ENCODE assay signal across 20 cellular contexts in genomic region chr11:125085301-125086081, GRCh38. TPM values are rescaled to one million over a fixed set of nuclear protein-coding genes. Genes with fewer than 3 reads are reported as not detected.
A peak's percentile ranks its signal among the peaks of the same experiment; 100 is the strongest.
DNase-seq lines count a peak whose midpoint lies in the region; ATAC-seq, FAIRE-seq and TF ChIP-seq lines count a peak whose summit lies in the region.
"Had no signal": no experiment of that assay in that cellular context is flagged by ENCODE, and none has a peak within 500 bp of the region (broad histone marks: within the 10 kb centered on the region; RNA-seq: fewer than 3 reads in every experiment).

No MANE protein-coding gene starts in this region.

- no peak overlapping the region for H3K4me2 ChIP-seq in DOHH2 (ENCODE audit: low read length)
- H3K4me2 ChIP-seq in GM12878 (ENCODE audit: control insufficient read depth, insufficient read depth): no peak overlapping the region
- no peak overlapping the region for H3K4me2 ChIP-seq in neural progenitor cell
- H3K4me2 ChIP-seq: BLaER1 had no signal

- H3K4me3 ChIP-seq in DOHH2 (ENCODE audit: low read length) (no peak overlapping the region), GM12878 (no peak overlapping the region), neural progenitor cell (no peak overlapping the region), heart left ventricle (no peak overlapping the region)
- H3K4me3 ChIP-seq: BLaER1, ovary, skin epidermis had no signal

- RAD21 ChIA-PET in GM12878 (lab: Charles Lee; ENCODE audit: unreplicated experiment): no interaction called here

- no peaks in the 10 kb centered on the region for H3K9me2 ChIP-seq in DOHH2 (replicated peaks; ENCODE audit: control insufficient read depth, low read length)

- ATAC-seq in GM12878: peak; percentile 28; the same call in 1 of the 3 replicates
- ATAC-seq in heart left ventricle: no peak
- ATAC-seq: left lobe of liver had no signal

- H3K27me3 Mint-ChIP-seq in neural progenitor cell (ENCODE audit: insufficient read depth, low read depth): peaks cover 10% of the 10 kb centered on the region
- no peaks in the 10 kb centered on the region for H3K27me3 Mint-ChIP-seq in T-helper 2 cell treated with Interferon-gamma antibody and Interleukin-4, amounts not matched to agents 5 μg/mL and 100 μg/mL, for 36 hours (ENCODE audit: low read depth)
- H3K27me3 Mint-ChIP-seq: activated CD4-positive, alpha-beta memory T cell treated with anti-CD3 and anti-CD28 coated beads for 36 hours had no signal

- POLR2A ChIA-PET in GM12878 (lab: Charles Lee): no interaction called here

- H3K36me3 Mint-ChIP-seq in neural progenitor cell: peaks cover 5% of the 10 kb centered on the region
- H3K36me3 Mint-ChIP-seq in T-helper 2 cell treated with Interferon-gamma antibody and Interleukin-4, amounts not matched to agents 5 μg/mL and 100 μg/mL, for 36 hours (ENCODE audit: low read depth): no peaks in the 10 kb centered on the region
- H3K36me3 Mint-ChIP-seq: activated CD4-positive, alpha-beta memory T cell treated with anti-CD3 and anti-CD28 coated beads for 36 hours had no signal

- DNase-seq in GM13977 (ENCODE audit: low spot score): no peak
- no peak for DNase-seq in GM12878 (ENCODE audit: low read depth, low spot score)
- no peak for DNase-seq in neural progenitor cell (ENCODE audit: low spot score)
- no peak for DNase-seq in GM12891 (ENCODE audit: insufficient read length, low spot score)
- no peak for DNase-seq in T-helper 2 cell treated with Interferon-gamma antibody and Interleukin-4, amounts not matched to agents 5 μg/mL and 100 μg/mL, for 36 hours (ENCODE audit: low spot score)
- no peak for DNase-seq in heart left ventricle
- DNase-seq: activated CD4-positive, alpha-beta memory T cell treated with anti-CD3 and anti-CD28 coated beads for 36 hours; foreskin melanocyte; GDM1; MM.1S; NCI-H1694; NCI-H446; stimulated activated CD4-positive, alpha-beta T cell treated with anti-CD3 and anti-CD28 coated beads, Interleukin-4, amount 100 ng/mL, for 24 hours had no signal

- H3K4me3 Mint-ChIP-seq in neural progenitor cell: no peak overlapping the region
- no peak overlapping the region for H3K4me3 Mint-ChIP-seq in T-helper 2 cell treated with Interferon-gamma antibody and Interleukin-4, amounts not matched to agents 5 μg/mL and 100 μg/mL, for 36 hours
- H3K4me3 Mint-ChIP-seq: activated CD4-positive, alpha-beta memory T cell treated with anti-CD3 and anti-CD28 coated beads for 36 hours had no signal

- no peaks in the 10 kb centered on the region for H3K79me2 ChIP-seq in DOHH2 (ENCODE audit: control insufficient read depth, low read length)
- H3K79me2 ChIP-seq in GM12878 (ENCODE audit: control insufficient read depth, insufficient read depth, low read length): no peaks in the 10 kb centered on the region
- H3K79me2 ChIP-seq in neural progenitor cell (ENCODE audit: low read depth): no peaks in the 10 kb centered on the region

- TF ChIP-seq CTCF in DOHH2 (IDR thresholded peaks at IDR 0.05; ENCODE audit: low read depth, low read length, poor library complexity, severe bottlenecking) (peak; percentile 32), GM13977 (IDR thresholded peaks at IDR 0.05; ENCODE audit: extremely low read depth, insufficient read depth, missing control alignments) (peak; percentile 13), GM12878 (IDR thresholded peaks at IDR 0.05 in 2 of 3, conservative IDR thresholded peaks at IDR 0.05 in 1 of 3; ENCODE audit: control insufficient read depth in 2 of 3, extremely low read depth in 1 of 3, insufficient read depth in 1 of 3, low read depth in 3 of 3, low read length in 3 of 3) (no peak), neural progenitor cell (IDR thresholded peaks at IDR 0.05) (peak; percentile 19), heart left ventricle (IDR thresholded peaks at IDR 0.05) (no peak)

- peak overlapping the region; percentile 47 for H3K27ac Mint-ChIP-seq in neural progenitor cell
- no peak overlapping the region for H3K27ac Mint-ChIP-seq in T-helper 2 cell treated with Interferon-gamma antibody and Interleukin-4, amounts not matched to agents 5 μg/mL and 100 μg/mL, for 36 hours
- H3K27ac Mint-ChIP-seq: activated CD4-positive, alpha-beta memory T cell treated with anti-CD3 and anti-CD28 coated beads for 36 hours had no signal

- H3K9me3 ChIP-seq in DOHH2 (ENCODE audit: control insufficient read depth, insufficient read depth, low read length): no peaks in the 10 kb centered on the region
- no peaks in the 10 kb centered on the region for H3K9me3 ChIP-seq in GM12878 (replicated peaks; ENCODE audit: control insufficient read depth, insufficient read depth, low read length)
- H3K9me3 ChIP-seq in neural progenitor cell (ENCODE audit: low read depth): no peaks in the 10 kb centered on the region
- no peaks in the 10 kb centered on the region for H3K9me3 ChIP-seq in heart left ventricle
- H3K9me3 ChIP-seq: BLaER1, ovary had no signal

- H3K27ac ChIP-seq in DOHH2 (ENCODE audit: low read depth, low read length): no peak overlapping the region
- no peak overlapping the region for H3K27ac ChIP-seq in GM12878 (ENCODE audit: control insufficient read depth, insufficient read depth)
- H3K27ac ChIP-seq in neural progenitor cell: no peak overlapping the region
- no peak overlapping the region for H3K27ac ChIP-seq in heart left ventricle
- H3K27ac ChIP-seq: BLaER1, epithelial cell of prostate, ovary, skin epidermis had no signal

- no TSS peak for BruUV-seq in GM12878 (replicated peaks; lab: Mats Ljungman, UMichigan)

- H3F3A ChIP-seq in DOHH2 (ENCODE audit: control insufficient read depth, insufficient read depth): no peaks in the 10 kb centered on the region
- no peaks in the 10 kb centered on the region for H3F3A ChIP-seq in neural progenitor cell (ENCODE audit: low read depth)

- in situ Hi-C loops in GM13977 (cut with MboI; ENCODE audit: low pct_unique_long_range_greater_than_20kb, low sequenced_read_pairs, unreplicated experiment) (no loop called here), GM12878 (cut with MboI) (no loop called here)

- no peaks in the 10 kb centered on the region for H3K36me3 ChIP-seq in DOHH2 (ENCODE audit: control insufficient read depth, low read length)
- peaks cover 0 to 2% of the 10 kb centered on the region in 2 experiments; a peak in 1 of 4 replicates for H3K36me3 ChIP-seq in GM12878 (ENCODE audit: control insufficient read depth in 2 of 2, insufficient read depth in 2 of 2, low read length in 1 of 2)
- no peaks in the 10 kb centered on the region for H3K36me3 ChIP-seq in neural progenitor cell
- peaks cover 0 to 10% (median 0%) of the 10 kb centered on the region in 9 donors for H3K36me3 ChIP-seq in heart left ventricle
- H3K36me3 ChIP-seq: BLaER1, ovary had no signal

- H4K20me1 ChIP-seq in DOHH2 (ENCODE audit: control insufficient read depth, insufficient read depth, low read depth, low read length) (no peaks in the 10 kb centered on the region), GM12878 (ENCODE audit: control insufficient read depth, insufficient read depth) (no peaks in the 10 kb centered on the region), neural progenitor cell (ENCODE audit: low read depth) (no peaks in the 10 kb centered on the region)
- H4K20me1 ChIP-seq: BLaER1 had no signal

- no peak for FAIRE-seq in GM12878 (lab: Jason Lieb, UNC)
- FAIRE-seq in GM12891 (lab: Jason Lieb, UNC): no peak
- FAIRE-seq: bronchial epithelial cell had no signal

- CTCF ChIA-PET in GM12878 (lab: Yijun Ruan, JAX): interaction anchor here (1.3 to 7.4 kb wide), 2 partner anchors 13 to 56 kb away, joined by 3 to 100 read pairs; no protein-coding TSS in a partner anchor

- H3K4me1 ChIP-seq in DOHH2 (ENCODE audit: control insufficient read depth, low read length): no peaks in the 10 kb centered on the region
- H3K4me1 ChIP-seq in GM12878 (ENCODE audit: control insufficient read depth, insufficient read depth, low read length): no peaks in the 10 kb centered on the region
- H3K4me1 ChIP-seq in neural progenitor cell: peaks cover 4% of the 10 kb centered on the region
- no peaks in the 10 kb centered on the region for H3K4me1 ChIP-seq in heart left ventricle

- intact Hi-C loops in GM12878 (cut with micrococcal nuclease; ENCODE audit: unreplicated experiment): no loop called here
- intact Hi-C loops in heart left ventricle (cut with DNase I): loop anchor here in 1 of 10 donors (5.0 kb wide), 1 partner anchor 262 kb away; no protein-coding TSS in a partner anchor

- H3K9me3 Mint-ChIP-seq in neural progenitor cell: no peaks in the 10 kb centered on the region
- H3K9me3 Mint-ChIP-seq in T-helper 2 cell treated with Interferon-gamma antibody and Interleukin-4, amounts not matched to agents 5 μg/mL and 100 μg/mL, for 36 hours: no peaks in the 10 kb centered on the region
- H3K9me3 Mint-ChIP-seq: activated CD4-positive, alpha-beta memory T cell treated with anti-CD3 and anti-CD28 coated beads for 36 hours had no signal

- H2AFZ ChIP-seq in GM12878 (ENCODE audit: control insufficient read depth, low read depth, low read length) (no peak overlapping the region), neural progenitor cell (replicated peaks) (no peak overlapping the region)

- H3K9ac ChIP-seq in GM12878 (ENCODE audit: control insufficient read depth, insufficient read depth, low read length) (no peak overlapping the region), neural progenitor cell (no peak overlapping the region)
- H3K9ac ChIP-seq: BLaER1 had no signal

- no peak for TF ChIP-seq POLR2A in GM12878 (IDR thresholded peaks at IDR 0.05; ENCODE audit: low read depth, low read length)
- TF ChIP-seq POLR2A in GM12891 (IDR thresholded peaks at IDR 0.05; ENCODE audit: low read depth, low read length): no peak
- TF ChIP-seq POLR2A in heart left ventricle (IDR thresholded peaks at IDR 0.05): no peak

- 69% methylated on average over 20 of the region's 20 CpGs for WGBS in GM12878 (ENCODE audit: insufficient coverage, insufficient replicate concordance, low lambda C conversion rate, missing lambda C conversion rate)
- 74 to 83% (median 79%) methylated on average over 17 to 20 of the region's 20 CpGs for WGBS in heart left ventricle, 4 donors

- peaks cover 16% of the 10 kb centered on the region for H3K4me1 Mint-ChIP-seq in neural progenitor cell
- H3K4me1 Mint-ChIP-seq in T-helper 2 cell treated with Interferon-gamma antibody and Interleukin-4, amounts not matched to agents 5 μg/mL and 100 μg/mL, for 36 hours (ENCODE audit: low read depth): no peaks in the 10 kb centered on the region

- TF ChIP-seq RAD21 in GM12878 (IDR thresholded peaks at IDR 0.05; ENCODE audit: insufficient read depth, low read depth, low read length): no peak

- SMC1A ChIA-PET in GM12878 (lab: Charles Lee; ENCODE audit: uncharacterized antibody, unreplicated experiment): interaction anchor here (0.9 kb wide), 1 partner anchor 26 kb away, joined by 3 read pairs; the partner anchor contains the start of gene TMEM218

- no peak for TF ChIP-seq EP300 in GM12878 (IDR thresholded peaks at IDR 0.05; ENCODE audit: borderline replicate concordance in 1 of 2, control insufficient read depth in 1 of 2, low read depth in 2 of 2, low read length in 2 of 2)

- H3K27me3 ChIP-seq in DOHH2 (ENCODE audit: control insufficient read depth, low read length) (no peaks in the 10 kb centered on the region), GM12878 (replicated peaks in 1 of 2; ENCODE audit: control insufficient read depth in 2 of 2, insufficient read depth in 2 of 2, low read length in 1 of 2) (no peaks in the 10 kb centered on the region), neural progenitor cell (no peaks in the 10 kb centered on the region), heart left ventricle (peaks cover 0 to 16% (median 0%) of the 10 kb centered on the region in 9 donors)
- H3K27me3 ChIP-seq: BLaER1, ovary had no signal

RNA-seq across cellular contexts. Expression of gene SLC37A2, which starts 22.4 kb away (rescaled TPM):
- 7.1 and 8.3 TPM in 2 replicates for total RNA-seq in GM12878 (2013; cell fraction: nucleolus; rRNA removed)
- total RNA-seq in GM12878 (2014; rRNA removed) (2.4 and 2.7 TPM in 2 replicates), GM12878 (2014; rRNA removed; fragmentation: Illumina TruSeq; extraction: Trizol) (1.3 and 1.4 TPM in 2 replicates), GM12878 (2021) (3.0 and 3.4 TPM in 2 replicates), neural progenitor cell (ENCODE audit: low replicate concordance) (1.4 and 3.3 TPM in 2 replicates), heart left ventricle (10 to 100 TPM in 2 of 9 donors, 1 to 10 TPM in 6, under 1 TPM in 1; 0.91 to 17.9 (median 3.0) TPM)
- polyA plus RNA-seq in GM12878 (2011; ENCODE audit: low read depth): 0.73 TPM
- polyA plus RNA-seq in GM12878 (2011; rRNA removed) (8.3 and 9.8 TPM in 2 replicates), GM12878 (2014; fragmentation: Illumina TruSeq; extraction: Trizol) (1.4 and 1.7 TPM in 2 replicates), GM12878 (2014; fragmentation: Nextera tagmentation; extraction: Ambion mirVana) (under 1 TPM; 0.26 to 0.29 TPM), GM12878 (2014; rRNA removed) (2.5 and 2.7 TPM in 2 replicates), GM12878 (2016; fragmentation: Nextera tagmentation; extraction: Ambion mirVana) (1 to 10 TPM in 1 of 2 experiments, under 1 TPM in 1; 0.99 to 2.3 TPM), heart left ventricle (under 1 TPM; 0.65 to 1.00 TPM)
- 12.1 and 13.1 TPM in 2 replicates for polyA plus RNA-seq in GM12878 (2011; cell fraction: cytosol; rRNA removed)
- polyA plus RNA-seq in GM12878 (2011; cell fraction: nucleus; rRNA removed): 26.6 and 33.5 TPM in 2 replicates
- polyA plus RNA-seq in GM12878 (2012): 0.91 and 2.3 TPM in 2 replicates
- 8.5 and 13.3 TPM in 2 replicates for polyA minus RNA-seq in GM12878 (2011; rRNA and poly(A)+ RNA removed)
- polyA minus RNA-seq in GM12878 (2011; cell fraction: cytosol; rRNA and poly(A)+ RNA removed): 3.2 and 4.4 TPM in 2 replicates
- 8.2 and 8.5 TPM in 2 replicates for polyA minus RNA-seq in GM12878 (2011; cell fraction: nucleus; rRNA and poly(A)+ RNA removed)
- 1.7 TPM for polyA plus RNA-seq in GM12891 (2012; ENCODE audit: low read depth, missing spikeins)

RNA-seq across cellular contexts. Expression of gene TMEM218, which starts 25.9 kb away (rescaled TPM):
- total RNA-seq in GM12878 (2013; cell fraction: nucleolus; rRNA removed): 30.1 and 34.6 TPM in 2 replicates
- 28.9 and 37.9 TPM in 2 replicates for total RNA-seq in GM12878 (2014; rRNA removed)
- 24.0 and 27.0 TPM in 2 replicates for total RNA-seq in GM12878 (2014; rRNA removed; fragmentation: Illumina TruSeq; extraction: Trizol)
- total RNA-seq in GM12878 (2021): 14.4 and 19.9 TPM in 2 replicates
- 17.7 TPM for polyA plus RNA-seq in GM12878 (2011; ENCODE audit: low read depth)
- polyA plus RNA-seq in GM12878 (2011; rRNA removed): 35.7 and 36.8 TPM in 2 replicates
- polyA plus RNA-seq in GM12878 (2011; cell fraction: cytosol; rRNA removed): 37.2 and 37.5 TPM in 2 replicates
- 39.8 and 42.6 TPM in 2 replicates for polyA plus RNA-seq in GM12878 (2011; cell fraction: nucleus; rRNA removed)
- polyA plus RNA-seq in GM12878 (2012): 17.1 and 19.5 TPM in 2 replicates
- 30.5 and 46.9 TPM in 2 replicates for polyA plus RNA-seq in GM12878 (2014; fragmentation: Illumina TruSeq; extraction: Trizol)
- polyA plus RNA-seq in GM12878 (2014; fragmentation: Nextera tagmentation; extraction: Ambion mirVana): 10 to 100 TPM; 11.2 to 15.5 TPM
- polyA plus RNA-seq in GM12878 (2014; rRNA removed): 25.2 and 28.7 TPM in 2 replicates
- polyA plus RNA-seq in GM12878 (2016; fragmentation: Nextera tagmentation; extraction: Ambion mirVana): 10 to 100 TPM; 45.7 to 50.3 TPM
- polyA minus RNA-seq in GM12878 (2011; rRNA and poly(A)+ RNA removed): 11.5 and 12.2 TPM in 2 replicates
- polyA minus RNA-seq in GM12878 (2011; cell fraction: cytosol; rRNA and poly(A)+ RNA removed): 5.1 and 6.4 TPM in 2 replicates
- polyA minus RNA-seq in GM12878 (2011; cell fraction: nucleus; rRNA and poly(A)+ RNA removed): 10.8 and 15.3 TPM in 2 replicates
- 44.1 and 47.9 TPM in 2 replicates for total RNA-seq in neural progenitor cell (ENCODE audit: low replicate concordance)
- 19.0 TPM for polyA plus RNA-seq in GM12891 (2012; ENCODE audit: low read depth, missing spikeins)
- 10 to 100 TPM in 1 of 9 donors, 1 to 10 TPM in 8; 5.3 to 11.3 (median 6.8) TPM for total RNA-seq in heart left ventricle
- polyA plus RNA-seq in heart left ventricle: 10 to 100 TPM in 1 of 2 donors, 1 to 10 TPM in 1; 4.7 to 21.8 TPM

Comparison
In these comparisons a context has a peak if more than half of its experiments do, and no peak if none do; other contexts are left out.
1. CTCF ChIP-seq: peak in DOHH2 (single experiment), GM13977 (single experiment) and neural progenitor cell (single experiment); none in GM12878 (0 of 3) and heart left ventricle (0 of 12).